ENCODE assay signal across 22 cellular contexts in genomic region chr9:124594673-124595072, GRCh38.
DNase-seq lines count a peak whose midpoint lies in the region; ATAC-seq, FAIRE-seq and TF ChIP-seq lines count a peak whose summit lies in the region.
"Had no signal": no experiment of that assay in that cellular context is flagged by ENCODE, and none has a peak within 500 bp of the region (broad histone marks: within the 10 kb centered on the region; RNA-seq: fewer than 3 reads in every experiment).

No MANE protein-coding gene starts in this region.

- peak overlapping the region; percentile 27; the same call in 1 of the 2 replicates for H2BK20ac ChIP-seq in H1 (ENCODE audit: low read length)

- H3K4me2 ChIP-seq in H1 (ENCODE audit: insufficient read depth in 1 of 2, low read depth in 2 of 2, low read length in 2 of 2) (peak overlapping the region; percentile 75 to 77), mesenchymal stem cell (ENCODE audit: low read length, poor library complexity, severe bottlenecking) (no peak overlapping the region), Karpas-422 (ENCODE audit: low read depth, low read length, poor library complexity, severe bottlenecking) (no peak overlapping the region)

- no peak for TF ChIP-seq RAD21 in H1 (IDR thresholded peaks at IDR 0.05 in 1 of 2, conservative IDR thresholded peaks at IDR 0.05 in 1 of 2; ENCODE audit: low read depth in 2 of 2, low read length in 2 of 2)

- CTCF ChIA-PET in H1 (lab: Charles Lee; ENCODE audit: partially characterized antibody): interaction anchor here (0.8 to 7.7 kb wide), 12 partner anchors 8 to 58 kb away, joined by 3 to 88 read pairs (median 4); no protein-coding TSS in a partner anchor

- H3K9me2 ChIP-seq in Karpas-422 (replicated peaks; ENCODE audit: insufficient read depth, low read length): no peaks in the 10 kb centered on the region

- H3K9ac ChIP-seq in H1 (replicated peaks in 1 of 4; ENCODE audit: extremely low read depth in 1 of 4, low read depth in 3 of 4, low read length in 3 of 4) (no peak overlapping the region), mesenchymal stem cell (ENCODE audit: low read length) (no peak overlapping the region), Karpas-422 (ENCODE audit: low read length) (no peak overlapping the region)

- H3K23ac ChIP-seq in H1 (ENCODE audit: insufficient read length) (no peak overlapping the region), mesenchymal stem cell (ENCODE audit: low read length in 2 of 2) (no peak overlapping the region)

- POLR2A ChIA-PET in H1 (lab: Charles Lee; ENCODE audit: partially characterized antibody): interaction anchor here (0.6 to 2.4 kb wide), 11 partner anchors 9 to 569 kb away, joined by 3 to 11 read pairs (median 3); no protein-coding TSS in a partner anchor

- H3K4me1 ChIP-seq in H1 (replicated peaks in 1 of 4; ENCODE audit: control insufficient read depth in 3 of 4, insufficient read depth in 4 of 4, low read length in 3 of 4) (peaks cover 7 to 39% (median 29%) of the 10 kb centered on the region in 4 experiments), mesenchymal stem cell (ENCODE audit: control insufficient read depth, insufficient read depth, low read depth, low read length) (peaks cover 1% of the 10 kb centered on the region), body of pancreas (peaks cover 16% of the 10 kb centered on the region), Karpas-422 (ENCODE audit: low read length) (no peaks in the 10 kb centered on the region)
- H3K4me1 ChIP-seq: uterus had no signal

- TF ChIP-seq CTCF in H1 (IDR thresholded peaks at IDR 0.05; ENCODE audit: control extremely low read depth in 1 of 3, insufficient read depth in 1 of 3, low read depth in 1 of 3, low read length in 3 of 3) (no peak), body of pancreas (IDR thresholded peaks at IDR 0.05) (no peak)

- no peak overlapping the region for H2AK5ac ChIP-seq in H1 (ENCODE audit: low read depth, low read length)
- no peak overlapping the region for H2AK5ac ChIP-seq in mesenchymal stem cell (ENCODE audit: low read length, severe bottlenecking)

- H4K20me1 ChIP-seq in H1 (replicated peaks in 1 of 2; ENCODE audit: control insufficient read depth in 1 of 2, insufficient read depth in 2 of 2, low read length in 2 of 2) (no peaks in the 10 kb centered on the region), Karpas-422 (ENCODE audit: insufficient read depth, low read depth, low read length) (0 out of 2 replicates have a peak, but pooled peaks cover 9% of the 10 kb centered on the region)

- TF ChIP-seq EP300 in H1 (IDR thresholded peaks at IDR 0.05; ENCODE audit: borderline replicate concordance in 1 of 2, low read depth in 2 of 2, low read length in 2 of 2): no peak

- peak overlapping the region; percentile 65 for H3K27ac ChIP-seq in H1 (ENCODE audit: low read depth, low read length)
- no peak overlapping the region for H3K27ac ChIP-seq in mesenchymal stem cell (ENCODE audit: low read length, poor library complexity, severe bottlenecking)
- no peak overlapping the region for H3K27ac ChIP-seq in body of pancreas
- no peak overlapping the region for H3K27ac ChIP-seq in Karpas-422 (ENCODE audit: low read length)
- H3K27ac ChIP-seq: lower lobe of right lung, stomach, uterus had no signal

- H3K79me1 ChIP-seq in H1 (ENCODE audit: low read depth, low read length): no peaks in the 10 kb centered on the region; the same call in none of the 2 replicates
- H3K79me1 ChIP-seq in mesenchymal stem cell (replicated peaks; ENCODE audit: low read length, poor library complexity, severe bottlenecking): peaks cover 3% of the 10 kb centered on the region

- FAIRE-seq in H1 (lab: Jason Lieb, UNC) (no peak), urothelium cell line (lab: Jason Lieb, UNC) (no peak)

- H4K5ac ChIP-seq in H1 (ENCODE audit: insufficient read length, low read depth, low read length): peak overlapping the region; percentile 90

- H4K91ac ChIP-seq in H1 (replicated peaks; ENCODE audit: insufficient read length, low read length) (no peak overlapping the region), mesenchymal stem cell (ENCODE audit: low read length) (no peak overlapping the region)

- H2BK12ac ChIP-seq in H1 (ENCODE audit: low read depth, low read length) (no peak overlapping the region), mesenchymal stem cell (ENCODE audit: low read length in 2 of 2) (no peak overlapping the region)

- H3K36me3 ChIP-seq in H1 (ENCODE audit: control insufficient read depth in 2 of 4, insufficient read depth in 4 of 4, low read length in 3 of 4) (no peaks in the 10 kb centered on the region), mesenchymal stem cell (ENCODE audit: control insufficient read depth in 1 of 2, insufficient read depth in 2 of 2, low read depth in 1 of 2, low read length in 2 of 2) (no peaks in the 10 kb centered on the region), body of pancreas (replicated peaks in 1 of 2; ENCODE audit: insufficient read depth in 1 of 2, low read depth in 2 of 2) (no peaks in the 10 kb centered on the region), Karpas-422 (ENCODE audit: insufficient read depth, low read length) (no peaks in the 10 kb centered on the region)
- H3K36me3 ChIP-seq: lower lobe of right lung, stomach, uterus had no signal

- intact Hi-C loops in body of pancreas (cut with DNase I): no loop called here

- H3K23me2 ChIP-seq in H1 (ENCODE audit: low read depth, low read length): no peaks in the 10 kb centered on the region; the same call in 1 of the 2 replicates

- ATAC-seq in body of pancreas: no peak
- ATAC-seq: activated naive CD8-positive, alpha-beta T cell treated with anti-CD3 and anti-CD28 coated beads, Interleukin-2, amount 50 U/mL, for 24 hours; lower lobe of right lung; natural killer cell treated with Interleukin-12 subunit alpha and Interleukin-12 subunit beta and Interleukin-15 and Interleukin-18, amount 100 ng/mL, for 72 hours; T-cell had no signal

- no peak overlapping the region for H2AFZ ChIP-seq in H1 (ENCODE audit: low read length)
- H2AFZ ChIP-seq in mesenchymal stem cell (ENCODE audit: low read depth, low read length): no peak overlapping the region
- no peak overlapping the region for H2AFZ ChIP-seq in Karpas-422 (ENCODE audit: low read length)

- H3K18ac ChIP-seq in H1 (ENCODE audit: extremely low read depth, low read length) (no peak overlapping the region; the same call in 1 of the 2 replicates), mesenchymal stem cell (ENCODE audit: low read depth in 1 of 2, low read length in 2 of 2) (no peak overlapping the region)

- H3K4me3 ChIP-seq in H1 (ENCODE audit: extremely low read depth in 1 of 4, insufficient read depth in 2 of 4, low read depth in 3 of 4, low read length in 4 of 4) (peak overlapping the region in 3 of 4 experiments; percentile 3 to 55 (median 28); a peak in 5 of 8 replicates), mesenchymal stem cell (ENCODE audit: insufficient read depth in 1 of 2, low read depth in 1 of 2, low read length in 2 of 2) (no peak overlapping the region), body of pancreas (no peak overlapping the region), Karpas-422 (ENCODE audit: low read length) (no peak overlapping the region)
- H3K4me3 ChIP-seq: lower lobe of right lung, stomach, uterus had no signal

- WGBS in H1 (ENCODE audit: extremely low coverage in 1 of 2, insufficient coverage in 1 of 2, insufficient read length in 1 of 2, insufficient replicate concordance in 2 of 2, low coverage in 1 of 2, low lambda C conversion rate in 2 of 2, missing lambda C conversion rate in 1 of 2), 2 experiments: 33% methylated on average over 3 of the region's 3 CpGs; no CpG with 5 or more reads in 1 of the 2 experiments
- 2% methylated on average over 3 of the region's 3 CpGs for WGBS in mesenchymal stem cell
- 53 to 57% methylated on average over 3 of the region's 3 CpGs for WGBS in body of pancreas, 2 donors

- H3K9me3 ChIP-seq in H1 (ENCODE audit: insufficient read depth in 2 of 2, low read depth in 1 of 2, low read length in 1 of 2) (no peaks in the 10 kb centered on the region), mesenchymal stem cell (ENCODE audit: control insufficient read depth, low read length) (no peaks in the 10 kb centered on the region), body of pancreas (no peaks in the 10 kb centered on the region), Karpas-422 (ENCODE audit: low read length) (no peaks in the 10 kb centered on the region)
- H3K9me3 ChIP-seq: lower lobe of right lung, stomach, uterus had no signal

- H3K79me2 ChIP-seq in H1 (ENCODE audit: control insufficient read depth in 1 of 2, insufficient read depth in 2 of 2, low read length in 2 of 2): peaks cover 0 to 73% of the 10 kb centered on the region in 2 experiments; a peak in 3 of 4 replicates
- H3K79me2 ChIP-seq in Karpas-422 (ENCODE audit: low read length): no peaks in the 10 kb centered on the region

- TF ChIP-seq POLR2A in H1 (IDR thresholded peaks at IDR 0.05; ENCODE audit: control extremely low read depth in 1 of 2, low read depth in 2 of 2, low read length in 2 of 2) (no peak), body of pancreas (IDR thresholded peaks at IDR 0.05) (no peak)

- H3K27me3 ChIP-seq in H1 (replicated peaks in 1 of 4; ENCODE audit: control insufficient read depth in 3 of 4, extremely low read depth in 1 of 4, insufficient read depth in 3 of 4, low read length in 3 of 4): no peaks in the 10 kb centered on the region
- H3K27me3 ChIP-seq in mesenchymal stem cell (ENCODE audit: control insufficient read depth in 1 of 2, insufficient read depth in 1 of 2, low read length in 2 of 2): no peaks in the 10 kb centered on the region
- no peaks in the 10 kb centered on the region for H3K27me3 ChIP-seq in body of pancreas
- no peaks in the 10 kb centered on the region for H3K27me3 ChIP-seq in Karpas-422 (ENCODE audit: low read length)
- H3K27me3 ChIP-seq: stomach, uterus had no signal

- H2BK120ac ChIP-seq in H1 (replicated peaks; ENCODE audit: low read depth, low read length) (peak overlapping the region; percentile 25), mesenchymal stem cell (ENCODE audit: low read depth, low read length) (no peak overlapping the region)

- no peak overlapping the region for H3K56ac ChIP-seq in H1 (replicated peaks; ENCODE audit: insufficient read length, low read depth, low read length)

- no peak overlapping the region for H3K4ac ChIP-seq in H1 (replicated peaks; ENCODE audit: insufficient read length, low read depth, low read length)
- no peak overlapping the region for H3K4ac ChIP-seq in mesenchymal stem cell (ENCODE audit: low read depth in 1 of 2, low read length in 2 of 2)

- peak; percentile 34 for DNase-seq in AG08395 (ENCODE audit: low spot score)
- DNase-seq in NCI-H1694 (lab: John Stamatoyannopoulos, UW): peak; percentile 3
- DNase-seq in H1 (ENCODE audit: low read depth in 1 of 2, low spot score in 2 of 2): no peak
- DNase-seq in mesenchymal stem cell: peak; percentile 55
- no peak for DNase-seq in body of pancreas
- DNase-seq in activated effector memory CD4-positive, alpha-beta T cell treated with anti-CD3 and anti-CD28 coated beads, Interleukin-2, amount 50 U/mL, for 16 hours: no peak
- no peak for DNase-seq in Karpas-422
- DNase-seq in urothelium cell line (ENCODE audit: low spot score): no peak
- DNase-seq: activated naive CD8-positive, alpha-beta T cell treated with anti-CD3 and anti-CD28 coated beads, Interleukin-2, amount 50 U/mL, for 24 hours; CD4-positive, alpha-beta memory T cell; cerebellar nuclear complex; DND-41; foreskin fibroblast; lower lobe of right lung; MM.1S; NCI-H2081 treated with DMSO at 0.1 percent for 48 hours; NCI-H748 treated with DMSO at 0.1 percent for 48 hours; RPMI8226; stomach; T-cell; uterus had no signal

- no peak overlapping the region for H2BK15ac ChIP-seq in H1 (ENCODE audit: low read length)
- H2BK15ac ChIP-seq in mesenchymal stem cell (ENCODE audit: low read depth, poor library complexity, severe bottlenecking): no peak overlapping the region

- H3K14ac ChIP-seq in H1 (ENCODE audit: insufficient read length) (no peak overlapping the region), mesenchymal stem cell (ENCODE audit: low read length in 2 of 2) (no peak overlapping the region)

- H4K8ac ChIP-seq in H1 (ENCODE audit: extremely low read depth, insufficient read depth, low read length) (no peak overlapping the region), mesenchymal stem cell (ENCODE audit: low read length) (no peak overlapping the region)

- H2BK5ac ChIP-seq in H1 (ENCODE audit: low read depth, low read length) (peak overlapping the region; percentile 68; the same call in 1 of the 2 replicates), mesenchymal stem cell (ENCODE audit: low read depth, low read length, poor library complexity, severe bottlenecking) (no peak overlapping the region)

Comparison
In these comparisons a context has a peak if more than half of its experiments do, and no peak if none do; other contexts are left out.
1. DNase-seq: peak in AG08395 (single experiment), NCI-H1694 (single experiment) and mesenchymal stem cell (single experiment); none in H1 (0 of 2), body of pancreas (0 of 4), activated effector memory CD4-positive, alpha-beta T cell treated with anti-CD3 and anti-CD28 coated beads, Interleukin-2, amount 50 U/mL, for 16 hours (single experiment), Karpas-422 (single experiment) and urothelium cell line (single experiment).
2. H3K4me2 ChIP-seq: peak in H1 (2 of 2); none in mesenchymal stem cell (single experiment) and Karpas-422 (single experiment).
3. H3K4me3 ChIP-seq: peak in H1 (3 of 4); none in mesenchymal stem cell (0 of 2), body of pancreas (0 of 2) and Karpas-422 (single experiment).